Comparison of ENCODE assay signal across 8 cellular contexts in the genomic region with DNA sequence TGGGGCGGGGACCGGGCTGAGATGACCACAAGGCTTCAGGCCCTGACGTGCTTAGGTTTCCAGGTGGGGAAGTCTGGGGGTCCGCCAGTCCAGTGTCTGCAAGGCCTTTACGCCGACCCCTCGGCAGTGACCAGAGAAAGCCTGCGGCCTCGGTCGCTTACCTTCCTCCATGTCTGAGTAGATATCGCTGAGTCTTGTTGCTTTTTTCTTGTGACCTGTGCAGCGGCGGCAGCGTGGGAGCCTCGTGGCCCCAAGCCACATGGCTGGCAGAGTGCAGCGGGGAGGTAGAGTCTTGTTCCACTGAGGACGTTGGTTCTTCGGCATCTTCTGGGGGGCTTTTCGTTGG. TPM values are rescaled to one million over a fixed set of nuclear protein-coding genes. Genes with fewer than 3 reads are reported as not detected.
DNase-seq lines count a peak whose midpoint lies in the region; ATAC-seq, FAIRE-seq and TF ChIP-seq lines count a peak whose summit lies in the region.

No MANE protein-coding gene starts in this region.

- H3K27ac ChIP-seq in BLaER1 treated with 17β-estradiol and CSF1 and Interleukin-3, amounts not matched to agents 10 nM and 100 nM = peak overlapping the region; percentile 63 to 95 (median 89)
- peak overlapping the region; percentile 92 to 94 for H3K27ac ChIP-seq in kidney (ENCODE audit: low read depth in 2 of 2, low read length in 2 of 2)

- intact Hi-C loops in kidney (cut with DNase I) = no loop called here

- peak overlapping the region; percentile 79 to 100 (median 91) for H3K4me2 ChIP-seq in BLaER1 treated with 17β-estradiol and CSF1 and Interleukin-3, amounts not matched to agents 10 nM and 100 nM

- H3K9me3 ChIP-seq in BLaER1 treated with 17β-estradiol and CSF1 and Interleukin-3, amounts not matched to agents 10 nM and 100 nM (replicated peaks in 1 of 11) = no peaks in the 10 kb centered on the region
- H3K9me3 ChIP-seq in kidney (ENCODE audit: control insufficient read depth in 1 of 2, low read length in 2 of 2) = no peaks in the 10 kb centered on the region

- H3K9ac ChIP-seq in BLaER1 treated with 17β-estradiol and CSF1 and Interleukin-3, amounts not matched to agents 10 nM and 100 nM = peak overlapping the region; percentile 79 to 96 (median 90)
- peak overlapping the region; percentile 97 for H3K9ac ChIP-seq in kidney (ENCODE audit: low read length in 2 of 2)

- no peak for TF ChIP-seq CTCF in LNCaP clone FGC (IDR thresholded peaks at IDR 0.05; ENCODE audit: control insufficient read depth, extremely low read depth, insufficient read depth)
- TF ChIP-seq CTCF in kidney (IDR thresholded peaks at IDR 0.05; ENCODE audit: borderline replicate concordance, extremely low read depth, insufficient read depth) = no peak

- DNase-seq in LNCaP clone FGC (ENCODE audit: low read depth) = no peak
- peak; percentile 23 for DNase-seq in activated naive CD8-positive, alpha-beta T cell treated with anti-CD3 and anti-CD28 coated beads, Interleukin-2, amount 50 U/mL, for 16 hours (ENCODE audit: low read depth, low spot score)
- no peak for DNase-seq in kidney
- DNase-seq in stimulated activated CD4-positive, alpha-beta T cell treated with anti-CD3 and anti-CD28 coated beads, TNF-alpha, amount 100 ng/mL, for 24 hours (ENCODE audit: low read depth in 3 of 3) = peak; percentile 18 to 55 (median 27)
- no peak for DNase-seq in occipital lobe (lab: John Stamatoyannopoulos, UW)
- no peak for DNase-seq in NCI-H2171 treated with DMSO at 0.1 percent for 48 hours (lab: John Stamatoyannopoulos, UW)

- FAIRE-seq in kidney (lab: Jason Lieb, UNC) = no peak

- peaks cover 0 to 95% (median 83%) of the 10 kb centered on the region in 11 experiments; a peak in 21 of 22 replicates for H4K20me1 ChIP-seq in BLaER1 treated with 17β-estradiol and CSF1 and Interleukin-3, amounts not matched to agents 10 nM and 100 nM

- peaks cover 18 to 44% (median 32%) of the 10 kb centered on the region in 10 experiments for H3K4me1 ChIP-seq in BLaER1 treated with 17β-estradiol and CSF1 and Interleukin-3, amounts not matched to agents 10 nM and 100 nM
- peaks cover 7 to 9% of the 10 kb centered on the region in 2 donors for H3K4me1 ChIP-seq in kidney (ENCODE audit: control insufficient read depth in 1 of 2, insufficient read depth in 1 of 2, low read depth in 1 of 2, low read length in 2 of 2)

- peak; percentile 26 for ATAC-seq in GM21447 (IDR thresholded peaks at IDR 0.05; ENCODE audit: unreplicated experiment)

- peaks cover 47 to 84% (median 77%) of the 10 kb centered on the region in 11 experiments for H3K36me3 ChIP-seq in BLaER1 treated with 17β-estradiol and CSF1 and Interleukin-3, amounts not matched to agents 10 nM and 100 nM
- peaks cover 15 to 28% of the 10 kb centered on the region in 2 donors for H3K36me3 ChIP-seq in kidney (ENCODE audit: control insufficient read depth in 1 of 2, insufficient read depth in 2 of 2, low read length in 2 of 2)

- H3K27me3 ChIP-seq in BLaER1 treated with 17β-estradiol and CSF1 and Interleukin-3, amounts not matched to agents 10 nM and 100 nM = no peaks in the 10 kb centered on the region

- H3K4me3 ChIP-seq in BLaER1 treated with 17β-estradiol and CSF1 and Interleukin-3, amounts not matched to agents 10 nM and 100 nM = peak overlapping the region; percentile 63 to 95 (median 90)
- H3K4me3 ChIP-seq in LNCaP clone FGC (ENCODE audit: low read depth, low read length) (peak overlapping the region; percentile 97), kidney (ENCODE audit: low read length in 2 of 2) (peak overlapping the region; percentile 81 to 100)

RNA-seq across cellular contexts. Expression of a gene that starts 0.3 kb away (rescaled TPM):
- total RNA-seq in kidney = 50.4 TPM
- polyA plus RNA-seq in kidney (ENCODE audit: insufficient read depth, low read depth, low replicate concordance) = 20.1 TPM
- total RNA-seq in occipital lobe = 32.4 TPM

RNA-seq across cellular contexts. Expression of a gene that starts 19.7 kb away (rescaled TPM):
- 32.1 TPM for total RNA-seq in kidney
- polyA plus RNA-seq in kidney (ENCODE audit: insufficient read depth, low read depth, low replicate concordance) = 8.7 TPM
- 8.4 TPM for total RNA-seq in occipital lobe

RNA-seq across cellular contexts. Expression of a gene that starts 32.4 kb away (rescaled TPM):
- total RNA-seq in kidney = 56.1 TPM
- polyA plus RNA-seq in kidney (ENCODE audit: insufficient read depth, low read depth, low replicate concordance) = 27.9 TPM
- total RNA-seq in occipital lobe = 70.8 TPM

Comparison
In these comparisons a context has a peak if more than half of its experiments do, and no peak if none do; other contexts are left out.
1. DNase-seq: peak in activated naive CD8-positive, alpha-beta T cell treated with anti-CD3 and anti-CD28 coated beads, Interleukin-2, amount 50 U/mL, for 16 hours (single experiment) and stimulated activated CD4-positive, alpha-beta T cell treated with anti-CD3 and anti-CD28 coated beads, TNF-alpha, amount 100 ng/mL, for 24 hours (3 of 3); none in LNCaP clone FGC (single experiment), kidney (single experiment), occipital lobe (single experiment) and NCI-H2171 treated with DMSO at 0.1 percent for 48 hours (single experiment).
2. Peak in every context shown above with its lines, with median percentiles within 50 percentile points of each other: H3K4me3 ChIP-seq.